In genomic region chr4:78057135-78057599, GRCh38 we compare ENCODE assay signal across 9 cellular contexts. TPM values are rescaled to one million over a fixed set of nuclear protein-coding genes. Genes with fewer than 3 reads are reported as not detected.
A peak's percentile ranks its signal among the peaks of the same experiment; 100 is the strongest.
DNase-seq lines count a peak whose midpoint lies in the region; ATAC-seq and TF ChIP-seq lines count a peak whose summit lies in the region.
"Had no signal": no experiment of that assay in that cellular context is flagged by ENCODE, and none has a peak within 500 bp of the region (broad histone marks: within the 10 kb centered on the region; RNA-seq: fewer than 3 reads in every experiment).

A gene with protein sequence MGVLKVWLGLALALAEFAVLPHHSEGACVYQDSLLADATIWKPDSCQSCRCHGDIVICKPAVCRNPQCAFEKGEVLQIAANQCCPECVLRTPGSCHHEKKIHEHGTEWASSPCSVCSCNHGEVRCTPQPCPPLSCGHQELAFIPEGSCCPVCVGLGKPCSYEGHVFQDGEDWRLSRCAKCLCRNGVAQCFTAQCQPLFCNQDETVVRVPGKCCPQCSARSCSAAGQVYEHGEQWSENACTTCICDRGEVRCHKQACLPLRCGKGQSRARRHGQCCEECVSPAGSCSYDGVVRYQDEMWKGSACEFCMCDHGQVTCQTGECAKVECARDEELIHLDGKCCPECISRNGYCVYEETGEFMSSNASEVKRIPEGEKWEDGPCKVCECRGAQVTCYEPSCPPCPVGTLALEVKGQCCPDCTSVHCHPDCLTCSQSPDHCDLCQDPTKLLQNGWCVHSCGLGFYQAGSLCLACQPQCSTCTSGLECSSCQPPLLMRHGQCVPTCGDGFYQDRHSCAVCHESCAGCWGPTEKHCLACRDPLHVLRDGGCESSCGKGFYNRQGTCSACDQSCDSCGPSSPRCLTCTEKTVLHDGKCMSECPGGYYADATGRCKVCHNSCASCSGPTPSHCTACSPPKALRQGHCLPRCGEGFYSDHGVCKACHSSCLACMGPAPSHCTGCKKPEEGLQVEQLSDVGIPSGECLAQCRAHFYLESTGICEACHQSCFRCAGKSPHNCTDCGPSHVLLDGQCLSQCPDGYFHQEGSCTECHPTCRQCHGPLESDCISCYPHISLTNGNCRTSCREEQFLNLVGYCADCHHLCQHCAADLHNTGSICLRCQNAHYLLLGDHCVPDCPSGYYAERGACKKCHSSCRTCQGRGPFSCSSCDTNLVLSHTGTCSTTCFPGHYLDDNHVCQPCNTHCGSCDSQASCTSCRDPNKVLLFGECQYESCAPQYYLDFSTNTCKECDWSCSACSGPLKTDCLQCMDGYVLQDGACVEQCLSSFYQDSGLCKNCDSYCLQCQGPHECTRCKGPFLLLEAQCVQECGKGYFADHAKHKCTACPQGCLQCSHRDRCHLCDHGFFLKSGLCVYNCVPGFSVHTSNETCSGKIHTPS (N-terminal part only) (plus strand): TSS chr4:78057323. CDS start chr4:78058010, 687 bp downstream.

- H3K9me3 Mint-ChIP-seq in CD8-positive, alpha-beta memory T cell: no peaks in the 10 kb centered on the region
- peaks cover 0 to 3% (median 0%) of the 10 kb centered on the region in 11 donors for H3K9me3 Mint-ChIP-seq in naive thymus-derived CD4-positive, alpha-beta T cell

- ATAC-seq in GM19455 (IDR thresholded peaks at IDR 0.05; ENCODE audit: unreplicated experiment): peak; percentile 16
- ATAC-seq in naive thymus-derived CD4-positive, alpha-beta T cell: peak; percentile 46
- no peak for ATAC-seq in GM18517 (IDR thresholded peaks at IDR 0.05; ENCODE audit: unreplicated experiment)

- peak within 1 kb of the TSS; percentile 71 for H3K4me3 ChIP-seq in CD8-positive, alpha-beta memory T cell (ENCODE audit: low read length)
- peak within 1 kb of the TSS; percentile 59 for H3K4me3 ChIP-seq in LNCaP clone FGC (ENCODE audit: low read depth, low read length)
- H3K4me3 ChIP-seq in WERI-Rb-1 (ENCODE audit: low read depth, low read length): peak within 1 kb of the TSS; percentile 35
- H3K4me3 ChIP-seq in naive thymus-derived CD4-positive, alpha-beta T cell (ENCODE audit: low read length): peak within 1 kb of the TSS; percentile 57

- no peaks in the 10 kb centered on the region for H3K9me3 ChIP-seq in CD8-positive, alpha-beta memory T cell (ENCODE audit: low read length)
- H3K9me3 ChIP-seq in WERI-Rb-1 (ENCODE audit: severe bottlenecking): no peaks in the 10 kb centered on the region
- H3K9me3 ChIP-seq in naive thymus-derived CD4-positive, alpha-beta T cell (ENCODE audit: control insufficient read depth in 2 of 3, low read length in 3 of 3): no peaks in the 10 kb centered on the region

- intact Hi-C loops in naive thymus-derived CD4-positive, alpha-beta T cell (cut with micrococcal nuclease): loop anchor here (5.0 to 10.0 kb wide), 3 partner anchors 460 to 808 kb away; no protein-coding TSS in a partner anchor

- no peaks in the 10 kb centered on the region for H3K36me3 Mint-ChIP-seq in CD8-positive, alpha-beta memory T cell
- H3K36me3 Mint-ChIP-seq in naive thymus-derived CD4-positive, alpha-beta T cell: no peaks in the 10 kb centered on the region

- peaks cover 20% of the 10 kb centered on the region for H3K4me1 ChIP-seq in CD8-positive, alpha-beta memory T cell (ENCODE audit: insufficient read depth, low read length)
- H3K4me1 ChIP-seq in naive thymus-derived CD4-positive, alpha-beta T cell (ENCODE audit: control insufficient read depth in 2 of 2, insufficient read depth in 2 of 2, low read length in 2 of 2): peaks cover 10 to 14% of the 10 kb centered on the region in 2 donors

- CTCF ChIA-PET in CD8-positive, alpha-beta memory T cell (lab: Charles Lee): no interaction called here
- CTCF ChIA-PET in naive thymus-derived CD4-positive, alpha-beta T cell (lab: Charles Lee): no interaction called here

- peak within 1 kb of the TSS in 4 of 8 donors; percentile 6 to 40 (median 29) for H3K27ac Mint-ChIP-seq in CD8-positive, alpha-beta memory T cell
- peak within 1 kb of the TSS in 3 of 9 donors; percentile 16 to 89 (median 28) for H3K27ac Mint-ChIP-seq in naive thymus-derived CD4-positive, alpha-beta T cell

- DNase-seq in CD8-positive, alpha-beta memory T cell: peak in 1 of 5 donors; percentile 27
- DNase-seq in LNCaP clone FGC (ENCODE audit: low read depth): no peak
- DNase-seq in WERI-Rb-1: peak; percentile 22
- peak; percentile 16 for DNase-seq in fibroblast of gingiva (ENCODE audit: low read depth)
- peak in 1 of 9 donors; percentile 27 for DNase-seq in naive thymus-derived CD4-positive, alpha-beta T cell
- DNase-seq in middle frontal gyrus (ENCODE audit: extremely low spot score, low spot score): no peak

- H3K27ac ChIP-seq in CD8-positive, alpha-beta memory T cell (ENCODE audit: low read depth, low read length): no peak within 1 kb of the TSS
- no peak within 1 kb of the TSS for H3K27ac ChIP-seq in WERI-Rb-1
- H3K27ac ChIP-seq in naive thymus-derived CD4-positive, alpha-beta T cell (ENCODE audit: low read depth, low read length): no peak within 1 kb of the TSS

- no peaks in the 10 kb centered on the region for H3K36me3 ChIP-seq in CD8-positive, alpha-beta memory T cell (ENCODE audit: insufficient read depth, low read length)
- H3K36me3 ChIP-seq in WERI-Rb-1: no peaks in the 10 kb centered on the region
- H3K36me3 ChIP-seq in naive thymus-derived CD4-positive, alpha-beta T cell (ENCODE audit: control insufficient read depth in 2 of 3, insufficient read depth in 3 of 3, low read length in 3 of 3): no peaks in the 10 kb centered on the region

- H3K4me1 Mint-ChIP-seq in CD8-positive, alpha-beta memory T cell: peaks cover 27 to 35% (median 34%) of the 10 kb centered on the region in 3 donors
- H3K4me1 Mint-ChIP-seq in naive thymus-derived CD4-positive, alpha-beta T cell: peaks cover 24 to 33% (median 26%) of the 10 kb centered on the region in 7 donors

- peak within 1 kb of the TSS; percentile 67 to 89 (median 82) for H3K4me3 Mint-ChIP-seq in CD8-positive, alpha-beta memory T cell
- peak within 1 kb of the TSS; percentile 84 to 96 (median 86) for H3K4me3 Mint-ChIP-seq in naive thymus-derived CD4-positive, alpha-beta T cell

- H3K27me3 Mint-ChIP-seq in CD8-positive, alpha-beta memory T cell: peaks cover 42 to 80% of the 10 kb centered on the region in 2 donors
- peaks cover 66 to 80% (median 72%) of the 10 kb centered on the region in 5 donors for H3K27me3 Mint-ChIP-seq in naive thymus-derived CD4-positive, alpha-beta T cell

- TF ChIP-seq CTCF in LNCaP clone FGC (IDR thresholded peaks at IDR 0.05; ENCODE audit: control insufficient read depth, extremely low read depth, insufficient read depth) (0 out of 2 replicates have a peak, but pooled peaks have one; percentile 15), WERI-Rb-1 (IDR thresholded peaks at IDR 0.05; ENCODE audit: low read depth, low read length) (0 out of 2 replicates have a peak, but pooled peaks have one; percentile 5)

- POLR2A ChIA-PET in CD8-positive, alpha-beta memory T cell (lab: Charles Lee): no interaction called here
- POLR2A ChIA-PET in naive thymus-derived CD4-positive, alpha-beta T cell (lab: Charles Lee): no interaction called here

- H3K27me3 ChIP-seq in CD8-positive, alpha-beta memory T cell (ENCODE audit: insufficient read depth, low read length, poor library complexity, severe bottlenecking): peaks cover 34% of the 10 kb centered on the region
- peaks cover 50% of the 10 kb centered on the region for H3K27me3 ChIP-seq in WERI-Rb-1 (ENCODE audit: insufficient read depth, low read depth, severe bottlenecking)
- peaks cover 6 to 18% of the 10 kb centered on the region in 2 donors for H3K27me3 ChIP-seq in naive thymus-derived CD4-positive, alpha-beta T cell (ENCODE audit: control insufficient read depth in 2 of 2, insufficient read depth in 2 of 2, low read length in 2 of 2)

RNA-seq across cellular contexts. Expression of the gene that starts here (rescaled TPM):
- not detected for total RNA-seq in CD8-positive, alpha-beta memory T cell
- polyA plus RNA-seq in CD8-positive, alpha-beta memory T cell: not detected
- total RNA-seq in naive thymus-derived CD4-positive, alpha-beta T cell: under 1 TPM in 1 of 5 experiments, not detected in 4; 0.02 TPM
- not detected for polyA plus RNA-seq in naive thymus-derived CD4-positive, alpha-beta T cell
- total RNA-seq: T-helper 2 cell treated with Interferon-gamma antibody and Interleukin-4, amounts not matched to agents 100 ng/mL and 5 ng/mL, for 36 hours had no signal

Comparison
In these comparisons a context has a peak if more than half of its experiments do, and no peak if none do; other contexts are left out.
1. Peak in ATAC-seq and H3K4me3 ChIP-seq in naive thymus-derived CD4-positive, alpha-beta T cell; RNA of the gene not detected or under 1 TPM.
2. DNase-seq: peak in WERI-Rb-1 (single experiment) and fibroblast of gingiva (single experiment); none in LNCaP clone FGC (single experiment) and middle frontal gyrus (single experiment).
3. Peak in every context shown above with its lines, with median percentiles within 50 percentile points of each other: H3K4me3 ChIP-seq.